1 cellular context compared by ENCODE assay signal in genomic region chr1:1989102-1989542, GRCh38.
TF ChIP-seq lines count a peak whose summit lies in the region.

No MANE protein-coding gene starts in this region.

TF ChIP-seq in IMR-90, 13 proteins besides CTCF, POLR2A, EP300 and RAD21 (continued from another document):
- no peak for TF ChIP-seq USF2 (IDR thresholded peaks at IDR 0.05; ENCODE audit: low read depth, low read length)
- no peak for TF ChIP-seq CHD1 (IDR thresholded peaks at IDR 0.05; ENCODE audit: low read depth, low read length)
- TF ChIP-seq MXI1 (IDR thresholded peaks at IDR 0.05; ENCODE audit: borderline replicate concordance, low read depth, low read length): no peak
- TF ChIP-seq CEBPB (IDR thresholded peaks at IDR 0.05; ENCODE audit: low read depth, low read length): no peak
